8 cellular contexts compared by ENCODE assay signal in the genomic region with DNA sequence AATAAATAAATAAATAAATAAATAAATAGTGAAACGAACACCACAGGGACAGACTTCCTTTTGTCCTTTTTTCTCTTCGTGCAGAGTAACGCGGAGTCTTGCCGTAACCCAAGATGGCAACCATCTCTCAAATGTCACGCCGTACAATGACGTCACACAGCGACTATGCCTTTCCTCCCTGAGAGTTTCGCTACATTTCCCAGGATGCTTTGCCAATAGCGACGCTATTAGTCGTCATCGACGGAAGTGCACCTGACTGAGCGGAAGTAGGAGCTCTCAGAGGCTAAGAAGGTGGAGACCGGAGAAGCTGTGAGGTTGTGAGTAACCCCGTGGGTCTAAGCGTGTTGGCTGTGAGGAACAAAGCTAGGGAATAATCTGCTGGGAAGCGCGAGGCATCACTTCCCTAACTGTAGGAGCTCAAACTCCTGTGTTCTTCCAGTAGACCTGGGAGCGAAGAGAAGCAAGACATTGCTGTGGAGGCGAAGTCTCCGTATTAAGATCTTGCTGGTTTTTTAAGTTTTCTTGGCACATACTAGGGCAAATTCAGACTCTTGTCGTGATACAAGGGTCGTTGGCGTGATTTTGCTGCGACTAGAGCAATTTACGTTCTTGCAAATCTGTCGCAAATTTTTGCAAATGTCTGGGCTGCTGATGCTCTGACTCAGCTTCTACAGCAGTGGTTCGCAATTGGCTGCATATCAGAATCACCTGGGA. TPM values are rescaled to one million over a fixed set of nuclear protein-coding genes. Genes with fewer than 3 reads are reported as not detected.
A peak's percentile ranks its signal among the peaks of the same experiment; 100 is the strongest.
DNase-seq lines count a peak whose midpoint lies in the region; ATAC-seq and TF ChIP-seq lines count a peak whose summit lies in the region.

A gene with protein sequence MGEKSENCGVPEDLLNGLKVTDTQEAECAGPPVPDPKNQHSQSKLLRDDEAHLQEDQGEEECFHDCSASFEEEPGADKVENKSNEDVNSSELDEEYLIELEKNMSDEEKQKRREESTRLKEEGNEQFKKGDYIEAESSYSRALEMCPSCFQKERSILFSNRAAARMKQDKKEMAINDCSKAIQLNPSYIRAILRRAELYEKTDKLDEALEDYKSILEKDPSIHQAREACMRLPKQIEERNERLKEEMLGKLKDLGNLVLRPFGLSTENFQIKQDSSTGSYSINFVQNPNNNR (plus strand): TSS at position 263 of the 714 bp plus-strand sequence. CDS start 1,390 bp downstream, outside the sequence.

- H3K9me3 ChIP-seq in left lung: no peaks in the 10 kb centered on the region

- H3K4me1 ChIP-seq in left lung: peaks cover 12 to 28% of the 10 kb centered on the region in 2 donors

- H3K4me3 ChIP-seq in left lung: peak within 1 kb of the TSS; percentile 55 to 76

- intact Hi-C loops in left lung (cut with DNase I): no loop called here

- peak within 1 kb of the TSS; percentile 75 for H3K27ac ChIP-seq in C4-2B
- peak within 1 kb of the TSS; percentile 76 to 92 for H3K27ac ChIP-seq in left lung

- DNase-seq in NCI-H748 treated with DMSO at 0.1 percent for 48 hours (lab: John Stamatoyannopoulos, UW): peak; percentile 97
- peak; percentile 76 to 96 for DNase-seq in activated CD4-positive, alpha-beta T cell treated with anti-CD3 and anti-CD28 coated beads, Interleukin-2, amount 50 U/mL, for 24 hours (ENCODE audit: low read depth in 1 of 2, low spot score in 1 of 2)
- DNase-seq in dermis blood vessel endothelial cell: peak; percentile 100
- DNase-seq in left lung: peak; percentile 83 to 97
- peak; percentile 81 to 84 for DNase-seq in stimulated activated CD4-positive, alpha-beta T cell treated with anti-CD3 and anti-CD28 coated beads, Interleukin-2, amount 100 ng/mL, for 48 hours

- TF ChIP-seq CTCF in C4-2B (conservative IDR thresholded peaks at IDR 0.05): no peak
- no peak for TF ChIP-seq CTCF in left lung (IDR thresholded peaks at IDR 0.05)

- no peaks in the 10 kb centered on the region for H3K27me3 ChIP-seq in left lung

- H3K36me3 ChIP-seq in left lung: peaks cover 0 to 30% of the 10 kb centered on the region in 2 donors

- ATAC-seq in GM19372 (IDR thresholded peaks at IDR 0.05; ENCODE audit: low read depth, unreplicated experiment): peak; percentile 100
- ATAC-seq in HG03558 (IDR thresholded peaks at IDR 0.05; ENCODE audit: extremely low read depth, unreplicated experiment): peak; percentile 99
- peak; percentile 97 for ATAC-seq in left lung

RNA-seq across cellular contexts. Expression of the gene that starts here (rescaled TPM):
- total RNA-seq in dermis blood vessel endothelial cell: 56.7 and 74.8 TPM in 2 replicates
- total RNA-seq in left lung: 10 to 100 TPM; 43.1 to 51.8 TPM

Comparison
In these comparisons a context has a peak if more than half of its experiments do, and no peak if none do; other contexts are left out.
1. Peak in every context shown above with its lines: DNase-seq, ATAC-seq, H3K4me3 ChIP-seq and H3K27ac ChIP-seq.